Comparison of ENCODE assay signal across 1 cellular context in the genomic region with DNA sequence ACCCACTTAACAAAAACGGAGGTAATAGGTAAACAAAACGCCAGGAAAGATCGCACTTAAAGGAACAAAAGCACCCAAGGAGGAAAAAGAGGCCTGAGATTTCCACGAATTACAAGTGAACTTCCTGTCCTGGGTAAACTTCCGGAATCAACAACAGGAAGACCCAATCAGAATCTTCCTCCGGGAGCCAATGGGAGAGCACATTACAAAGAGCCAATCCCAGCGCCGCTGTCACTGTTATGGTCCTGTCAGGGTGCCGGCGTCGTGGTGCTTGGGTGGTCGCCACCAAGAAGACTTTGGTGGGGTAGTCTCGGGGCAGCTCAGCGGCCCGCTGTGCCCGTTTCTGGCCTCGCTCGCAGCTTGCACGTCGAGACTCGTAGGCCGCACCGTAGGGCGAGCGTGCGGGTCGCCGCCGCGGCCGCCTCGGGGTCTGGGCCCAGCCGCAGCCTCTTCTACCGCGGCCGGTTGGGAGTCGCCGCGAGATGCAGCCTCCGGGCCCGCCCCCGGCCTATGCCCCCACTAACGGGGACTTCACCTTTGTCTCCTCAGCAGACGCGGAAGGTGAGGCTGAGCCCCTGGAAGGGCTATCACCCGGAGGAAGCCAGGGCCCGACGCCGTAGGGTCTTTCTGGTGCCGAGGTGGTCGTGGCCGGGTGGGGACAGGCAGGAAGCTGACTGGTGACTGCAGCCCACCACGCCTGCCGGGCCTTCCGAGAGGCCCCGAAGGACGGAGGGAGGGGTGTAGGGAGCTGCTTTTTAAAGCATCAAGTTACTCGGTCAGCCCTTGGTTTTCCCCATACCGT.
TF ChIP-seq lines count a peak whose summit lies in the region.

TSS of gene YIPF4 (plus strand) at position 231 of the 802 bp plus-strand sequence. CDS start at position 483, 252 bp downstream.

TF ChIP-seq in HepG2, 621 proteins besides CTCF, POLR2A, EP300 and RAD21 (continued from another document and continues in another):
- peak; percentile 42; the same call in 1 of the 2 replicates for TF ChIP-seq TRAFD1 (CRISPR knock-in tag; IDR thresholded peaks at IDR 0.05; ENCODE audit: borderline replicate concordance)
- no peak for TF ChIP-seq CHCHD3 (CRISPR knock-in tag; IDR thresholded peaks at IDR 0.05)
- peak; percentile 89 for TF ChIP-seq ZSCAN20 (CRISPR knock-in tag; IDR thresholded peaks at IDR 0.05; ENCODE audit: borderline replicate concordance)
- TF ChIP-seq ZC3H13 (CRISPR knock-in tag; IDR thresholded peaks at IDR 0.05): no peak
- peak; percentile 96 for TF ChIP-seq ZFP41 (CRISPR knock-in tag; IDR thresholded peaks at IDR 0.05; ENCODE audit: borderline replicate concordance)
- TF ChIP-seq KDM3A (CRISPR knock-in tag; IDR thresholded peaks at IDR 0.05; ENCODE audit: low read depth): no peak
- TF ChIP-seq CHD4 (IDR thresholded peaks at IDR 0.05; ENCODE audit: borderline replicate concordance, low read length): no peak
- TF ChIP-seq, protein P1, sequence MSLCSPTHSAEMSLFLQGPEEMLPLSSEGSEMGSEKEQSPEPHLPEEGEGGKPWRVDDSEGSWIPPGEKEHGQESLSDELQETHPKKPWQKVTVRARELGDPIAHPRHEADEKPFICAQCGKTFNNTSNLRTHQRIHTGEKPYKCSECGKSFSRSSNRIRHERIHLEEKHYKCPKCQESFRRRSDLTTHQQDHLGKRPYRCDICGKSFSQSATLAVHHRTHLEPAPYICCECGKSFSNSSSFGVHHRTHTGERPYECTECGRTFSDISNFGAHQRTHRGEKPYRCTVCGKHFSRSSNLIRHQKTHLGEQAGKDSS (CRISPR knock-in tag; IDR thresholded peaks at IDR 0.05; ENCODE audit: borderline replicate concordance, low read depth): no peak; the same call in 1 of the 2 replicates
- peak; percentile 37 for TF ChIP-seq ZEB1 (IDR thresholded peaks at IDR 0.05; ENCODE audit: insufficient replicate concordance, low read depth)
- no peak; the same call in 1 of the 2 replicates for TF ChIP-seq ZNF235 (CRISPR knock-in tag; IDR thresholded peaks at IDR 0.05; ENCODE audit: borderline replicate concordance)
- TF ChIP-seq SRSF4 (IDR thresholded peaks at IDR 0.05; ENCODE audit: low read depth, low read length, poor library complexity, severe bottlenecking): no peak
- no peak for TF ChIP-seq HHEX (CRISPR knock-in tag; IDR thresholded peaks at IDR 0.05)
- peak; percentile 92 for TF ChIP-seq FOXC1 (CRISPR knock-in tag; IDR thresholded peaks at IDR 0.05; ENCODE audit: borderline replicate concordance)
- peak; percentile 96 for TF ChIP-seq MXD4 (CRISPR knock-in tag; IDR thresholded peaks at IDR 0.05)
- TF ChIP-seq GFI1 (CRISPR knock-in tag; IDR thresholded peaks at IDR 0.05; ENCODE audit: borderline replicate concordance): peak; percentile 59; the same call in 1 of the 2 replicates
- TF ChIP-seq SIN3A (IDR thresholded peaks at IDR 0.05; ENCODE audit: borderline replicate concordance, low read depth, low read length): peak; percentile 97
- TF ChIP-seq ATM (IDR thresholded peaks at IDR 0.05; ENCODE audit: borderline replicate concordance): no peak
- peak; percentile 84 for TF ChIP-seq ZBED4 (CRISPR knock-in tag; IDR thresholded peaks at IDR 0.05; ENCODE audit: borderline replicate concordance)
- TF ChIP-seq, protein P2, sequence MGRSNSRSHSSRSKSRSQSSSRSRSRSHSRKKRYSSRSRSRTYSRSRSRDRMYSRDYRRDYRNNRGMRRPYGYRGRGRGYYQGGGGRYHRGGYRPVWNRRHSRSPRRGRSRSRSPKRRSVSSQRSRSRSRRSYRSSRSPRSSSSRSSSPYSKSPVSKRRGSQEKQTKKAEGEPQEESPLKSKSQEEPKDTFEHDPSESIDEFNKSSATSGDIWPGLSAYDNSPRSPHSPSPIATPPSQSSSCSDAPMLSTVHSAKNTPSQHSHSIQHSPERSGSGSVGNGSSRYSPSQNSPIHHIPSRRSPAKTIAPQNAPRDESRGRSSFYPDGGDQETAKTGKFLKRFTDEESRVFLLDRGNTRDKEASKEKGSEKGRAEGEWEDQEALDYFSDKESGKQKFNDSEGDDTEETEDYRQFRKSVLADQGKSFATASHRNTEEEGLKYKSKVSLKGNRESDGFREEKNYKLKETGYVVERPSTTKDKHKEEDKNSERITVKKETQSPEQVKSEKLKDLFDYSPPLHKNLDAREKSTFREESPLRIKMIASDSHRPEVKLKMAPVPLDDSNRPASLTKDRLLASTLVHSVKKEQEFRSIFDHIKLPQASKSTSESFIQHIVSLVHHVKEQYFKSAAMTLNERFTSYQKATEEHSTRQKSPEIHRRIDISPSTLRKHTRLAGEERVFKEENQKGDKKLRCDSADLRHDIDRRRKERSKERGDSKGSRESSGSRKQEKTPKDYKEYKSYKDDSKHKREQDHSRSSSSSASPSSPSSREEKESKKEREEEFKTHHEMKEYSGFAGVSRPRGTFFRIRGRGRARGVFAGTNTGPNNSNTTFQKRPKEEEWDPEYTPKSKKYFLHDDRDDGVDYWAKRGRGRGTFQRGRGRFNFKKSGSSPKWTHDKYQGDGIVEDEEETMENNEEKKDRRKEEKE (IDR thresholded peaks at IDR 0.05): no peak
- no peak for TF ChIP-seq NFE2L2 (IDR thresholded peaks at IDR 0.05; ENCODE audit: low read length)
- peak; percentile 96 for TF ChIP-seq SALL1 (CRISPR knock-in tag; IDR thresholded peaks at IDR 0.05)
- no peak; the same call in 1 of the 2 replicates for TF ChIP-seq ZNF557 (CRISPR knock-in tag; IDR thresholded peaks at IDR 0.05)
- no peak for TF ChIP-seq ZFP36L2 (CRISPR knock-in tag; IDR thresholded peaks at IDR 0.05)
- TF ChIP-seq ZNF713 (CRISPR knock-in tag; IDR thresholded peaks at IDR 0.05): peak; percentile 83; the same call in 1 of the 2 replicates
- TF ChIP-seq ZNF784 (CRISPR knock-in tag; IDR thresholded peaks at IDR 0.05; ENCODE audit: borderline replicate concordance): peak; percentile 81; the same call in 1 of the 2 replicates
- peak; percentile 92 for TF ChIP-seq ZGPAT (CRISPR knock-in tag; IDR thresholded peaks at IDR 0.05)
- TF ChIP-seq ZNF207 (IDR thresholded peaks at IDR 0.05; ENCODE audit: borderline replicate concordance): no peak
- TF ChIP-seq, protein P3, sequence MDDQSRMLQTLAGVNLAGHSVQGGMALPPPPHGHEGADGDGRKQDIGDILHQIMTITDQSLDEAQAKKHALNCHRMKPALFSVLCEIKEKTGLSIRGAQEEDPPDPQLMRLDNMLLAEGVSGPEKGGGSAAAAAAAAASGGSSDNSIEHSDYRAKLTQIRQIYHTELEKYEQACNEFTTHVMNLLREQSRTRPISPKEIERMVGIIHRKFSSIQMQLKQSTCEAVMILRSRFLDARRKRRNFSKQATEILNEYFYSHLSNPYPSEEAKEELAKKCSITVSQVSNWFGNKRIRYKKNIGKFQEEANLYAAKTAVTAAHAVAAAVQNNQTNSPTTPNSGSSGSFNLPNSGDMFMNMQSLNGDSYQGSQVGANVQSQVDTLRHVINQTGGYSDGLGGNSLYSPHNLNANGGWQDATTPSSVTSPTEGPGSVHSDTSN (CRISPR knock-in tag; IDR thresholded peaks at IDR 0.05; ENCODE audit: borderline replicate concordance): no peak; the same call in none of the 2 replicates
- TF ChIP-seq ZNF800 (CRISPR knock-in tag; IDR thresholded peaks at IDR 0.05): peak; percentile 85
- peak; percentile 86; the same call in 1 of the 2 replicates for TF ChIP-seq SIN3B (IDR thresholded peaks at IDR 0.05; ENCODE audit: low read length)
- TF ChIP-seq ZKSCAN1 (IDR thresholded peaks at IDR 0.05; ENCODE audit: low read length): no peak
- peak; percentile 25; the same call in 1 of the 2 replicates for TF ChIP-seq HCFC1 (IDR thresholded peaks at IDR 0.05; ENCODE audit: low read depth, low read length)
- peak; percentile 77; the same call in 1 of the 2 replicates for TF ChIP-seq AHR (CRISPR knock-in tag; IDR thresholded peaks at IDR 0.05)
- peak; percentile 61 for TF ChIP-seq ZNF331 (CRISPR knock-in tag; IDR thresholded peaks at IDR 0.05)
- TF ChIP-seq NFE2 (CRISPR knock-in tag; IDR thresholded peaks at IDR 0.05): no peak
- 0 out of 2 replicates have a peak, but pooled peaks have one; percentile 21 for TF ChIP-seq ZNF530 (CRISPR knock-in tag; IDR thresholded peaks at IDR 0.05; ENCODE audit: low read depth)
- peak; percentile 53 for TF ChIP-seq DRAP1 (CRISPR knock-in tag; IDR thresholded peaks at IDR 0.05)
- TF ChIP-seq, protein P4, sequence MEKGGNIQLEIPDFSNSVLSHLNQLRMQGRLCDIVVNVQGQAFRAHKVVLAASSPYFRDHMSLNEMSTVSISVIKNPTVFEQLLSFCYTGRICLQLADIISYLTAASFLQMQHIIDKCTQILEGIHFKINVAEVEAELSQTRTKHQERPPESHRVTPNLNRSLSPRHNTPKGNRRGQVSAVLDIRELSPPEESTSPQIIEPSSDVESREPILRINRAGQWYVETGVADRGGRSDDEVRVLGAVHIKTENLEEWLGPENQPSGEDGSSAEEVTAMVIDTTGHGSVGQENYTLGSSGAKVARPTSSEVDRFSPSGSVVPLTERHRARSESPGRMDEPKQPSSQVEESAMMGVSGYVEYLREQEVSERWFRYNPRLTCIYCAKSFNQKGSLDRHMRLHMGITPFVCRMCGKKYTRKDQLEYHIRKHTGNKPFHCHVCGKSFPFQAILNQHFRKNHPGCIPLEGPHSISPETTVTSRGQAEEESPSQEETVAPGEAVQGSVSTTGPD (CRISPR knock-in tag; IDR thresholded peaks at IDR 0.05): no peak; the same call in 1 of the 2 replicates
- peak; percentile 85 for TF ChIP-seq TAF1 (CRISPR knock-in tag; IDR thresholded peaks at IDR 0.05)
- TF ChIP-seq ZSCAN25 (CRISPR knock-in tag; IDR thresholded peaks at IDR 0.05): peak; percentile 79; the same call in 1 of the 2 replicates
